In the genomic region with DNA sequence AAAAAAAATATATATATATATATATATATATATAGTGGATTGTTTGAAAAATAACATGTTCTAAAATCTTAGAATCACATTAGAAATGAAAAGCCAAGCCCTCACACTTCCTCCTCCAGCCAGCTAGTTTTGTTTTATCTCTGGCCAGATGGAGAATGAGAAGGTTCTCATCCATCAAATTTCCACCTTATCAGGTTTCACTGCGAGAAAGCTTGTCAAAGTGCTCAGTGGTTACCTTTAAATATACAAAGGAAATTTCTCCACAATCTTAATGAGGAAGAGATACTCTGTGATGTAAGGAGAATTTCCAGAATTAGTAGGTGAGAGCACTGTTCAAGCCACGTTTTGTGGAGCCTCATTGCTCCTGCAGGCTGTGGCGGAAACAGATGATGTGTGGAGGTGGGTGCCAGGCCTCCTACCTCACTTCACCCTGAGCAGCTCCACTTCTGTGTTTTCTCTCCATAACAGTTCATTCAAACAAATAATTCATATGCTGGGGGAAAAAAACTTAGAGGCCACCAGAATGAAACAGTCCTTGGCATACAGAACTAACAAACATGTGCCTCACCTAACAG, we compare ENCODE assay signal across 21 cellular contexts.
"Had no signal": no experiment of that assay in that cellular context is flagged by ENCODE, and none has a peak within 500 bp of the region (broad histone marks: within the 10 kb centered on the region; RNA-seq: fewer than 3 reads in every experiment).

No MANE protein-coding gene starts in this region.

- H3K9me3 ChIP-seq: neutrophil, prostate gland, thoracic aorta had no signal

- H3K4me3 ChIP-seq: ascending aorta, heart left ventricle, prostate gland, stomach, thoracic aorta had no signal

- H3K27ac Mint-ChIP-seq: activated CD4-positive, alpha-beta memory T cell treated with anti-CD3 and anti-CD28 coated beads for 36 hours; activated CD8-positive, alpha-beta memory T cell treated with anti-CD3 and anti-CD28 coated beads, Interleukin-2, amount 10 ng/mL, durations not matched to agents 7 days and 5 days; activated naive CD4-positive, alpha-beta T cell treated with anti-CD3 and anti-CD28 coated beads for 36 hours; activated naive CD8-positive, alpha-beta T cell treated with anti-CD3 and anti-CD28 coated beads, Interleukin-2, amount 50 U/mL, for 24 hours; activated T-helper 2 cell treated with anti-CD3 and anti-CD28 coated beads, Interferon-gamma antibody, Interleukin-2, Interleukin-4, amounts not matched to agents 10 μg/mL and 5 μg/mL and 100 μg/mL, durations not matched to agents 14 hours and 24 hours and 36 hours; effector memory CD8-positive, alpha-beta T cell had no signal

- H3K4me1 ChIP-seq: ascending aorta, heart left ventricle, prostate gland had no signal

- H3K27me3 Mint-ChIP-seq: activated CD4-positive, alpha-beta memory T cell treated with anti-CD3 and anti-CD28 coated beads for 36 hours; activated CD8-positive, alpha-beta memory T cell treated with anti-CD3 and anti-CD28 coated beads, Interleukin-2, amount 10 ng/mL, durations not matched to agents 7 days and 5 days; activated naive CD8-positive, alpha-beta T cell treated with anti-CD3 and anti-CD28 coated beads, Interleukin-2, amount 50 U/mL, for 24 hours; effector memory CD8-positive, alpha-beta T cell; naive B cell had no signal

- H3K9me3 Mint-ChIP-seq: effector memory CD8-positive, alpha-beta T cell had no signal

- H3K36me3 ChIP-seq: prostate gland had no signal

- H3K4me3 Mint-ChIP-seq: activated CD4-positive, alpha-beta memory T cell treated with anti-CD3 and anti-CD28 coated beads for 36 hours; activated CD8-positive, alpha-beta memory T cell treated with anti-CD3 and anti-CD28 coated beads, Interleukin-2, amount 10 ng/mL, durations not matched to agents 7 days and 5 days; activated naive CD4-positive, alpha-beta T cell treated with anti-CD3 and anti-CD28 coated beads for 36 hours; activated naive CD8-positive, alpha-beta T cell treated with anti-CD3 and anti-CD28 coated beads, Interleukin-2, amount 50 U/mL, for 24 hours; effector memory CD8-positive, alpha-beta T cell had no signal

- H3K27me3 ChIP-seq: ascending aorta, heart left ventricle, neutrophil, stomach had no signal

- FAIRE-seq: bronchial epithelial cell had no signal

- DNase-seq: activated CD4-positive, alpha-beta memory T cell treated with anti-CD3 and anti-CD28 coated beads for 36 hours; activated CD8-positive, alpha-beta memory T cell treated with anti-CD3 and anti-CD28 coated beads, Interleukin-2, amount 10 ng/mL, durations not matched to agents 7 days and 5 days; activated naive CD4-positive, alpha-beta T cell treated with anti-CD3 and anti-CD28 coated beads for 36 hours; activated naive CD8-positive, alpha-beta T cell treated with anti-CD3 and anti-CD28 coated beads, Interleukin-2, amount 50 U/mL, for 24 hours; activated T-cell treated with anti-CD3 and anti-CD28 coated beads, Interleukin-2, amount 50 U/mL, for 1 hour; dermis blood vessel endothelial cell; effector memory CD8-positive, alpha-beta T cell; foreskin melanocyte; heart left ventricle; islet precursor cell; midbrain; naive B cell; stomach; T-helper 9 cell; WERI-Rb-1 had no signal

- H3K4me1 Mint-ChIP-seq: activated naive CD8-positive, alpha-beta T cell treated with anti-CD3 and anti-CD28 coated beads, Interleukin-2, amount 50 U/mL, for 24 hours had no signal

- H3K27ac ChIP-seq: ascending aorta, heart left ventricle, neutrophil, prostate gland, stomach, thoracic aorta, WERI-Rb-1 had no signal
